In the genomic region with DNA sequence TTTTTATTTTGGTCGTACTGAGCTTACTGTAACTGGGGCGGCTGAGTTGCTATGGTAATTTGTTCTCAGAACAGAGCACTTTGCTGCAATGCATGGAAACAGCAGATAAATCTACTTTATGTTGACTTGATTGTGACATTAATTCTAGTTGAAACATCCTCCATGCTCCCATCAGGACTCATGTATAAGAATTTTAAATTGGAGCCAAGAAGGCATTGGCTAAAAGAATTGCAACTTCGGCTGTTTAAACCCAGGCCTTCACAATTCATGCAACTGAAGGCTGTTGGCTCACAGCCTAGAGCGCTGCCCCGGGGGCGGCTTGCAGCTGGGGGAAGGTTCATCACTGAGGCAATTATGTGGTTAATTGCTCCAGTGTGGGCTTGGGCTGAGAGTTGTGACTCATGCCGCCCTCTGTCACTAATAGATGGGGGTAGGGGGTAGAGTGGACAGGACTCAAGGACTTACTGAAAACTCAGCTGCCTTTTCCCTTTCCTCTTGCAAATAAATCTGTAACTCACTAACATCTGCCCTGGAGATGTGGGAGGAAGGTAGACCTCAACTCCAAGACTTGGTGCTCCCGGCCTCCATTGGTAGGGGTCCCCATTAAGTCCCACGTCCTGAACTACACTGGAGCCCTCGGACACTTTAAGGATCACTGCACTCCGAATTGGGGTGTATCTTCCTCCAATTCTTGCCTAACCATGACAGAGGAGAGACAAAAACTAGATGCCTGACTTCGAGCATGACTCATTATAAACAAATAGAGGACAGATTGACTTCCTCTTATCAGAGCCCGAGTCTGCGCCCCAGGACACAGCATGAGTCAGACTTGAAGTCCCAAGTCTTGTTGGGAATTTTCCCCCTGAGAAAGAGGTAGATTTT, we compare ENCODE assay signal across 1 cellular context.
A peak's percentile ranks its signal among the peaks of the same experiment; 100 is the strongest.
TF ChIP-seq lines count a peak whose summit lies in the region.

No MANE protein-coding gene starts in this region.

TF ChIP-seq in K562, 482 proteins besides CTCF, POLR2A, EP300 and RAD21 (continued from another document and continues in another):
- TF ChIP-seq, protein P1, sequence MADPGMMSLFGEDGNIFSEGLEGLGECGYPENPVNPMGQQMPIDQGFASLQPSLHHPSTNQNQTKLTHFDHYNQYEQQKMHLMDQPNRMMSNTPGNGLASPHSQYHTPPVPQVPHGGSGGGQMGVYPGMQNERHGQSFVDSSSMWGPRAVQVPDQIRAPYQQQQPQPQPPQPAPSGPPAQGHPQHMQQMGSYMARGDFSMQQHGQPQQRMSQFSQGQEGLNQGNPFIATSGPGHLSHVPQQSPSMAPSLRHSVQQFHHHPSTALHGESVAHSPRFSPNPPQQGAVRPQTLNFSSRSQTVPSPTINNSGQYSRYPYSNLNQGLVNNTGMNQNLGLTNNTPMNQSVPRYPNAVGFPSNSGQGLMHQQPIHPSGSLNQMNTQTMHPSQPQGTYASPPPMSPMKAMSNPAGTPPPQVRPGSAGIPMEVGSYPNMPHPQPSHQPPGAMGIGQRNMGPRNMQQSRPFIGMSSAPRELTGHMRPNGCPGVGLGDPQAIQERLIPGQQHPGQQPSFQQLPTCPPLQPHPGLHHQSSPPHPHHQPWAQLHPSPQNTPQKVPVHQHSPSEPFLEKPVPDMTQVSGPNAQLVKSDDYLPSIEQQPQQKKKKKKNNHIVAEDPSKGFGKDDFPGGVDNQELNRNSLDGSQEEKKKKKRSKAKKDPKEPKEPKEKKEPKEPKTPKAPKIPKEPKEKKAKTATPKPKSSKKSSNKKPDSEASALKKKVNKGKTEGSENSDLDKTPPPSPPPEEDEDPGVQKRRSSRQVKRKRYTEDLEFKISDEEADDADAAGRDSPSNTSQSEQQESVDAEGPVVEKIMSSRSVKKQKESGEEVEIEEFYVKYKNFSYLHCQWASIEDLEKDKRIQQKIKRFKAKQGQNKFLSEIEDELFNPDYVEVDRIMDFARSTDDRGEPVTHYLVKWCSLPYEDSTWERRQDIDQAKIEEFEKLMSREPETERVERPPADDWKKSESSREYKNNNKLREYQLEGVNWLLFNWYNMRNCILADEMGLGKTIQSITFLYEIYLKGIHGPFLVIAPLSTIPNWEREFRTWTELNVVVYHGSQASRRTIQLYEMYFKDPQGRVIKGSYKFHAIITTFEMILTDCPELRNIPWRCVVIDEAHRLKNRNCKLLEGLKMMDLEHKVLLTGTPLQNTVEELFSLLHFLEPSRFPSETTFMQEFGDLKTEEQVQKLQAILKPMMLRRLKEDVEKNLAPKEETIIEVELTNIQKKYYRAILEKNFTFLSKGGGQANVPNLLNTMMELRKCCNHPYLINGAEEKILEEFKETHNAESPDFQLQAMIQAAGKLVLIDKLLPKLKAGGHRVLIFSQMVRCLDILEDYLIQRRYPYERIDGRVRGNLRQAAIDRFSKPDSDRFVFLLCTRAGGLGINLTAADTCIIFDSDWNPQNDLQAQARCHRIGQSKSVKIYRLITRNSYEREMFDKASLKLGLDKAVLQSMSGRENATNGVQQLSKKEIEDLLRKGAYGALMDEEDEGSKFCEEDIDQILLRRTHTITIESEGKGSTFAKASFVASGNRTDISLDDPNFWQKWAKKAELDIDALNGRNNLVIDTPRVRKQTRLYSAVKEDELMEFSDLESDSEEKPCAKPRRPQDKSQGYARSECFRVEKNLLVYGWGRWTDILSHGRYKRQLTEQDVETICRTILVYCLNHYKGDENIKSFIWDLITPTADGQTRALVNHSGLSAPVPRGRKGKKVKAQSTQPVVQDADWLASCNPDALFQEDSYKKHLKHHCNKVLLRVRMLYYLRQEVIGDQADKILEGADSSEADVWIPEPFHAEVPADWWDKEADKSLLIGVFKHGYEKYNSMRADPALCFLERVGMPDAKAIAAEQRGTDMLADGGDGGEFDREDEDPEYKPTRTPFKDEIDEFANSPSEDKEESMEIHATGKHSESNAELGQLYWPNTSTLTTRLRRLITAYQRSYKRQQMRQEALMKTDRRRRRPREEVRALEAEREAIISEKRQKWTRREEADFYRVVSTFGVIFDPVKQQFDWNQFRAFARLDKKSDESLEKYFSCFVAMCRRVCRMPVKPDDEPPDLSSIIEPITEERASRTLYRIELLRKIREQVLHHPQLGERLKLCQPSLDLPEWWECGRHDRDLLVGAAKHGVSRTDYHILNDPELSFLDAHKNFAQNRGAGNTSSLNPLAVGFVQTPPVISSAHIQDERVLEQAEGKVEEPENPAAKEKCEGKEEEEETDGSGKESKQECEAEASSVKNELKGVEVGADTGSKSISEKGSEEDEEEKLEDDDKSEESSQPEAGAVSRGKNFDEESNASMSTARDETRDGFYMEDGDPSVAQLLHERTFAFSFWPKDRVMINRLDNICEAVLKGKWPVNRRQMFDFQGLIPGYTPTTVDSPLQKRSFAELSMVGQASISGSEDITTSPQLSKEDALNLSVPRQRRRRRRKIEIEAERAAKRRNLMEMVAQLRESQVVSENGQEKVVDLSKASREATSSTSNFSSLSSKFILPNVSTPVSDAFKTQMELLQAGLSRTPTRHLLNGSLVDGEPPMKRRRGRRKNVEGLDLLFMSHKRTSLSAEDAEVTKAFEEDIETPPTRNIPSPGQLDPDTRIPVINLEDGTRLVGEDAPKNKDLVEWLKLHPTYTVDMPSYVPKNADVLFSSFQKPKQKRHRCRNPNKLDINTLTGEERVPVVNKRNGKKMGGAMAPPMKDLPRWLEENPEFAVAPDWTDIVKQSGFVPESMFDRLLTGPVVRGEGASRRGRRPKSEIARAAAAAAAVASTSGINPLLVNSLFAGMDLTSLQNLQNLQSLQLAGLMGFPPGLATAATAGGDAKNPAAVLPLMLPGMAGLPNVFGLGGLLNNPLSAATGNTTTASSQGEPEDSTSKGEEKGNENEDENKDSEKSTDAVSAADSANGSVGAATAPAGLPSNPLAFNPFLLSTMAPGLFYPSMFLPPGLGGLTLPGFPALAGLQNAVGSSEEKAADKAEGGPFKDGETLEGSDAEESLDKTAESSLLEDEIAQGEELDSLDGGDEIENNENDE (IDR thresholded peaks at IDR 0.05; ENCODE audit: low read depth, low read length), result no peak
- TF ChIP-seq, protein P2, sequence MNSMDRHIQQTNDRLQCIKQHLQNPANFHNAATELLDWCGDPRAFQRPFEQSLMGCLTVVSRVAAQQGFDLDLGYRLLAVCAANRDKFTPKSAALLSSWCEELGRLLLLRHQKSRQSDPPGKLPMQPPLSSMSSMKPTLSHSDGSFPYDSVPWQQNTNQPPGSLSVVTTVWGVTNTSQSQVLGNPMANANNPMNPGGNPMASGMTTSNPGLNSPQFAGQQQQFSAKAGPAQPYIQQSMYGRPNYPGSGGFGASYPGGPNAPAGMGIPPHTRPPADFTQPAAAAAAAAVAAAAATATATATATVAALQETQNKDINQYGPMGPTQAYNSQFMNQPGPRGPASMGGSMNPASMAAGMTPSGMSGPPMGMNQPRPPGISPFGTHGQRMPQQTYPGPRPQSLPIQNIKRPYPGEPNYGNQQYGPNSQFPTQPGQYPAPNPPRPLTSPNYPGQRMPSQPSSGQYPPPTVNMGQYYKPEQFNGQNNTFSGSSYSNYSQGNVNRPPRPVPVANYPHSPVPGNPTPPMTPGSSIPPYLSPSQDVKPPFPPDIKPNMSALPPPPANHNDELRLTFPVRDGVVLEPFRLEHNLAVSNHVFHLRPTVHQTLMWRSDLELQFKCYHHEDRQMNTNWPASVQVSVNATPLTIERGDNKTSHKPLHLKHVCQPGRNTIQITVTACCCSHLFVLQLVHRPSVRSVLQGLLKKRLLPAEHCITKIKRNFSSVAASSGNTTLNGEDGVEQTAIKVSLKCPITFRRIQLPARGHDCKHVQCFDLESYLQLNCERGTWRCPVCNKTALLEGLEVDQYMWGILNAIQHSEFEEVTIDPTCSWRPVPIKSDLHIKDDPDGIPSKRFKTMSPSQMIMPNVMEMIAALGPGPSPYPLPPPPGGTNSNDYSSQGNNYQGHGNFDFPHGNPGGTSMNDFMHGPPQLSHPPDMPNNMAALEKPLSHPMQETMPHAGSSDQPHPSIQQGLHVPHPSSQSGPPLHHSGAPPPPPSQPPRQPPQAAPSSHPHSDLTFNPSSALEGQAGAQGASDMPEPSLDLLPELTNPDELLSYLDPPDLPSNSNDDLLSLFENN (IDR thresholded peaks at IDR 0.05; ENCODE audit: low read depth in 2 of 2, low read length in 2 of 2), result 0 out of 4 replicates have a peak, but pooled peaks of 1 of the 2 experiments have one; percentile 28
- TF ChIP-seq MECOM (CRISPR knock-in tag; IDR thresholded peaks at IDR 0.05) (no peak), ZNF583 (CRISPR knock-in tag; IDR thresholded peaks at IDR 0.05) (no peak), HNRNPUL1 (IDR thresholded peaks at IDR 0.05; ENCODE audit: low read length) (no peak), EWSR1 (IDR thresholded peaks at IDR 0.05; ENCODE audit: borderline replicate concordance, low read depth, partially characterized antibody) (no peak), SRF (CRISPR knock-in tag; IDR thresholded peaks at IDR 0.05) (no peak), NCOA6 (IDR thresholded peaks at IDR 0.05) (no peak), PHTF2 (CRISPR knock-in tag; IDR thresholded peaks at IDR 0.05) (no peak), SREBF1 (IDR thresholded peaks at IDR 0.05; ENCODE audit: borderline replicate concordance, low read depth, low read length) (no peak), ATF1 (CRISPR knock-in tag; IDR thresholded peaks at IDR 0.05) (no peak), ATF1 (tag; IDR thresholded peaks at IDR 0.05) (peak; percentile 37; the same call in 1 of the 2 replicates), STAG1 (CRISPR knock-in tag; IDR thresholded peaks at IDR 0.05; ENCODE audit: borderline replicate concordance) (no peak), TBL1XR1 (IDR thresholded peaks at IDR 0.05; ENCODE audit: low read length in 2 of 2) (no peak; a peak in 1 of 4 replicates), ZZZ3 (IDR thresholded peaks at IDR 0.05) (no peak), POU5F1 (IDR thresholded peaks at IDR 0.05; ENCODE audit: borderline replicate concordance, low read depth, low read length, partially characterized antibody) (no peak), ZNF586 (CRISPR knock-in tag; conservative IDR thresholded peaks at IDR 0.05) (no peak), CBX8 (IDR thresholded peaks at IDR 0.05; ENCODE audit: borderline replicate concordance, extremely low read depth, low read depth, low read length, poor library complexity, severe bottlenecking) (no peak)
- TF ChIP-seq, protein P3, sequence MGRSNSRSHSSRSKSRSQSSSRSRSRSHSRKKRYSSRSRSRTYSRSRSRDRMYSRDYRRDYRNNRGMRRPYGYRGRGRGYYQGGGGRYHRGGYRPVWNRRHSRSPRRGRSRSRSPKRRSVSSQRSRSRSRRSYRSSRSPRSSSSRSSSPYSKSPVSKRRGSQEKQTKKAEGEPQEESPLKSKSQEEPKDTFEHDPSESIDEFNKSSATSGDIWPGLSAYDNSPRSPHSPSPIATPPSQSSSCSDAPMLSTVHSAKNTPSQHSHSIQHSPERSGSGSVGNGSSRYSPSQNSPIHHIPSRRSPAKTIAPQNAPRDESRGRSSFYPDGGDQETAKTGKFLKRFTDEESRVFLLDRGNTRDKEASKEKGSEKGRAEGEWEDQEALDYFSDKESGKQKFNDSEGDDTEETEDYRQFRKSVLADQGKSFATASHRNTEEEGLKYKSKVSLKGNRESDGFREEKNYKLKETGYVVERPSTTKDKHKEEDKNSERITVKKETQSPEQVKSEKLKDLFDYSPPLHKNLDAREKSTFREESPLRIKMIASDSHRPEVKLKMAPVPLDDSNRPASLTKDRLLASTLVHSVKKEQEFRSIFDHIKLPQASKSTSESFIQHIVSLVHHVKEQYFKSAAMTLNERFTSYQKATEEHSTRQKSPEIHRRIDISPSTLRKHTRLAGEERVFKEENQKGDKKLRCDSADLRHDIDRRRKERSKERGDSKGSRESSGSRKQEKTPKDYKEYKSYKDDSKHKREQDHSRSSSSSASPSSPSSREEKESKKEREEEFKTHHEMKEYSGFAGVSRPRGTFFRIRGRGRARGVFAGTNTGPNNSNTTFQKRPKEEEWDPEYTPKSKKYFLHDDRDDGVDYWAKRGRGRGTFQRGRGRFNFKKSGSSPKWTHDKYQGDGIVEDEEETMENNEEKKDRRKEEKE (IDR thresholded peaks at IDR 0.05; ENCODE audit: borderline replicate concordance in 1 of 2, control insufficient read depth in 1 of 2, low read depth in 2 of 2, low read length in 1 of 2), result 0 out of 4 replicates have a peak, but pooled peaks of 1 of the 2 experiments have one; percentile 13
- TF ChIP-seq, protein P4, sequence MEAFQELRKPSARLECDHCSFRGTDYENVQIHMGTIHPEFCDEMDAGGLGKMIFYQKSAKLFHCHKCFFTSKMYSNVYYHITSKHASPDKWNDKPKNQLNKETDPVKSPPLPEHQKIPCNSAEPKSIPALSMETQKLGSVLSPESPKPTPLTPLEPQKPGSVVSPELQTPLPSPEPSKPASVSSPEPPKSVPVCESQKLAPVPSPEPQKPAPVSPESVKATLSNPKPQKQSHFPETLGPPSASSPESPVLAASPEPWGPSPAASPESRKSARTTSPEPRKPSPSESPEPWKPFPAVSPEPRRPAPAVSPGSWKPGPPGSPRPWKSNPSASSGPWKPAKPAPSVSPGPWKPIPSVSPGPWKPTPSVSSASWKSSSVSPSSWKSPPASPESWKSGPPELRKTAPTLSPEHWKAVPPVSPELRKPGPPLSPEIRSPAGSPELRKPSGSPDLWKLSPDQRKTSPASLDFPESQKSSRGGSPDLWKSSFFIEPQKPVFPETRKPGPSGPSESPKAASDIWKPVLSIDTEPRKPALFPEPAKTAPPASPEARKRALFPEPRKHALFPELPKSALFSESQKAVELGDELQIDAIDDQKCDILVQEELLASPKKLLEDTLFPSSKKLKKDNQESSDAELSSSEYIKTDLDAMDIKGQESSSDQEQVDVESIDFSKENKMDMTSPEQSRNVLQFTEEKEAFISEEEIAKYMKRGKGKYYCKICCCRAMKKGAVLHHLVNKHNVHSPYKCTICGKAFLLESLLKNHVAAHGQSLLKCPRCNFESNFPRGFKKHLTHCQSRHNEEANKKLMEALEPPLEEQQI (IDR thresholded peaks at IDR 0.05), result no peak
- TF ChIP-seq, protein P5, sequence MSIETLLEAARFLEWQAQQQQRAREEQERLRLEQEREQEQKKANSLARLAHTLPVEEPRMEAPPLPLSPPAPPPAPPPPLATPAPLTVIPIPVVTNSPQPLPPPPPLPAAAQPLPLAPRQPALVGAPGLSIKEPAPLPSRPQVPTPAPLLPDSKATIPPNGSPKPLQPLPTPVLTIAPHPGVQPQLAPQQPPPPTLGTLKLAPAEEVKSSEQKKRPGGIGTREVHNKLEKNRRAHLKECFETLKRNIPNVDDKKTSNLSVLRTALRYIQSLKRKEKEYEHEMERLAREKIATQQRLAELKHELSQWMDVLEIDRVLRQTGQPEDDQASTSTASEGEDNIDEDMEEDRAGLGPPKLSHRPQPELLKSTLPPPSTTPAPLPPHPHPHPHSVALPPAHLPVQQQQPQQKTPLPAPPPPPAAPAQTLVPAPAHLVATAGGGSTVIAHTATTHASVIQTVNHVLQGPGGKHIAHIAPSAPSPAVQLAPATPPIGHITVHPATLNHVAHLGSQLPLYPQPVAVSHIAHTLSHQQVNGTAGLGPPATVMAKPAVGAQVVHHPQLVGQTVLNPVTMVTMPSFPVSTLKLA (conservative IDR thresholded peaks at IDR 0.05), result peak in 1 of 2 experiments; percentile 47; a peak in 1 of 4 replicates
- TF ChIP-seq, protein P6, sequence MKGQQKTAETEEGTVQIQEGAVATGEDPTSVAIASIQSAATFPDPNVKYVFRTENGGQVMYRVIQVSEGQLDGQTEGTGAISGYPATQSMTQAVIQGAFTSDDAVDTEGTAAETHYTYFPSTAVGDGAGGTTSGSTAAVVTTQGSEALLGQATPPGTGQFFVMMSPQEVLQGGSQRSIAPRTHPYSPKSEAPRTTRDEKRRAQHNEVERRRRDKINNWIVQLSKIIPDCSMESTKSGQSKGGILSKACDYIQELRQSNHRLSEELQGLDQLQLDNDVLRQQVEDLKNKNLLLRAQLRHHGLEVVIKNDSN (CRISPR knock-in tag; IDR thresholded peaks at IDR 0.05), result no peak
- TF ChIP-seq, protein P7, sequence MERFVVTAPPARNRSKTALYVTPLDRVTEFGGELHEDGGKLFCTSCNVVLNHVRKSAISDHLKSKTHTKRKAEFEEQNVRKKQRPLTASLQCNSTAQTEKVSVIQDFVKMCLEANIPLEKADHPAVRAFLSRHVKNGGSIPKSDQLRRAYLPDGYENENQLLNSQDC (CRISPR knock-in tag; IDR thresholded peaks at IDR 0.05), result no peak
